ENCODE assay signal across 26 cellular contexts in the genomic region with DNA sequence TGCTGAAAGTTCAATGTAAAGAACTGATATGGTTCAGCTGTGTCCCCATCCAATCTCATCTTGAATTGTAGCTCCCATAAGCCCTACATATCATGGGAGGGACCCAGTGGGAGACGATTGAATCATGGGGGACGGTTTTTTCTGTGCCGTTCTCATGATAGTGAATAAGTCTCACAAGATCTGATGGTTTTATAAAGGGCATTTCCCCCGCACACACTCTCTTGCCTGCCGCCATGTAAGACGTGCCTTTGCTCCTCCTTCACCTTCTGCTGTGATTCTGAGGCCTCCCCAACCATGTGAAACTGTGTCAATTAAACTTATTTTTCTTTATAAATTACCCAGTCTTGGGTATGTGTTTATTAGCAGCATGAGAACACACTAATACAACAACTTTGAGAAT.
"Had no signal": no experiment of that assay in that cellular context is flagged by ENCODE, and none has a peak within 500 bp of the region (broad histone marks: within the 10 kb centered on the region; RNA-seq: fewer than 3 reads in every experiment).

No MANE protein-coding gene starts in this region.

- H3K9ac ChIP-seq: neural progenitor cell, parathyroid adenoma had no signal

- H3K4me3 Mint-ChIP-seq: naive thymus-derived CD4-positive, alpha-beta T cell; nephron progenitor cell; neural progenitor cell; stimulated activated naive B cell treated with anti-CD40 and anti-IgM and Interleukin-4, amounts not matched to agents 10 μg/mL and 1 μg/mL and 100 μg/mL, for 72 hours had no signal

- H3K36me3 ChIP-seq: left ventricle myocardium inferior, neural progenitor cell, neutrophil, right atrium auricular region, right lobe of liver, stomach, thyroid gland, upper lobe of right lung had no signal

- H3K4me1 ChIP-seq: parathyroid adenoma, right lobe of liver, testis had no signal

- H3K4me2 ChIP-seq: hepatocyte, neural progenitor cell, smooth muscle cell had no signal

- H3K36me3 Mint-ChIP-seq: neural progenitor cell had no signal

- H3K4me3 ChIP-seq: hepatocyte, left ventricle myocardium inferior, lung, mucosa of descending colon, neural progenitor cell, right atrium auricular region, right lobe of liver, smooth muscle cell, stomach, testis, thyroid gland, upper lobe of right lung had no signal

- DNase-seq: islet precursor cell; left ventricle myocardium inferior; midbrain; mucosa of descending colon; naive thymus-derived CD4-positive, alpha-beta T cell; nephron progenitor cell; occipital lobe; right lobe of liver; stimulated activated CD4-positive, alpha-beta T cell treated with anti-CD3 and anti-CD28 coated beads, Interleukin-1b, Interleukin-23, amount 100 ng/mL, for 48 hours; stimulated activated CD4-positive, alpha-beta T cell treated with anti-CD3 and anti-CD28 coated beads, Interleukin-2, amount 100 ng/mL, for 48 hours; stimulated activated CD4-positive, alpha-beta T cell treated with anti-CD3 and anti-CD28 coated beads, Interleukin-4, amount 100 ng/mL, for 4 hours; stimulated activated CD8-positive, alpha-beta memory T cell treated with anti-CD3 and anti-CD28 coated beads, Interleukin-4, amount 100 ng/mL, for 48 hours; stimulated activated naive B cell treated with anti-CD40 and anti-IgM and Interleukin-4, amounts not matched to agents 10 μg/mL and 1 μg/mL and 100 μg/mL, for 72 hours; stimulated activated naive CD8-positive, alpha-beta T cell treated with anti-CD3 and anti-CD28 coated beads, Interleukin-15, Interleukin-2, amounts not matched to agents 100 U/mL and 50 U/mL, for 24 hours; stomach; testis; thyroid gland; trophoblast cell; upper lobe of right lung had no signal

- H3K9me3 ChIP-seq: right atrium auricular region, right lobe of liver, testis, thyroid gland, upper lobe of right lung had no signal

- H3K27ac Mint-ChIP-seq: nephron progenitor cell; neural progenitor cell; stimulated activated naive B cell treated with anti-CD40 and anti-IgM and Interleukin-4, amounts not matched to agents 10 μg/mL and 1 μg/mL and 100 μg/mL, for 72 hours had no signal

- ATAC-seq: mucosa of descending colon; naive thymus-derived CD4-positive, alpha-beta T cell; right lobe of liver; stimulated activated naive B cell treated with anti-CD40 and anti-IgM and Interleukin-4, amounts not matched to agents 10 μg/mL and 1 μg/mL and 100 μg/mL, for 72 hours; stimulated activated naive CD8-positive, alpha-beta T cell treated with anti-CD3 and anti-CD28 coated beads, Interleukin-15, Interleukin-2, amounts not matched to agents 100 U/mL and 50 U/mL, for 24 hours; upper lobe of right lung had no signal

- H2AFZ ChIP-seq: hepatocyte, neural progenitor cell, parathyroid adenoma had no signal

- H3K27ac ChIP-seq: hepatocyte, left ventricle myocardium inferior, neural progenitor cell, neutrophil, parathyroid adenoma, right atrium auricular region, right lobe of liver, testis, thyroid gland had no signal

- H3K27me3 ChIP-seq: hepatocyte, neural progenitor cell, neutrophil, right atrium auricular region, right lobe of liver, stomach, testis, thyroid gland, upper lobe of right lung had no signal
